Comparison of ENCODE assay signal across 1 cellular context in the genomic region with DNA sequence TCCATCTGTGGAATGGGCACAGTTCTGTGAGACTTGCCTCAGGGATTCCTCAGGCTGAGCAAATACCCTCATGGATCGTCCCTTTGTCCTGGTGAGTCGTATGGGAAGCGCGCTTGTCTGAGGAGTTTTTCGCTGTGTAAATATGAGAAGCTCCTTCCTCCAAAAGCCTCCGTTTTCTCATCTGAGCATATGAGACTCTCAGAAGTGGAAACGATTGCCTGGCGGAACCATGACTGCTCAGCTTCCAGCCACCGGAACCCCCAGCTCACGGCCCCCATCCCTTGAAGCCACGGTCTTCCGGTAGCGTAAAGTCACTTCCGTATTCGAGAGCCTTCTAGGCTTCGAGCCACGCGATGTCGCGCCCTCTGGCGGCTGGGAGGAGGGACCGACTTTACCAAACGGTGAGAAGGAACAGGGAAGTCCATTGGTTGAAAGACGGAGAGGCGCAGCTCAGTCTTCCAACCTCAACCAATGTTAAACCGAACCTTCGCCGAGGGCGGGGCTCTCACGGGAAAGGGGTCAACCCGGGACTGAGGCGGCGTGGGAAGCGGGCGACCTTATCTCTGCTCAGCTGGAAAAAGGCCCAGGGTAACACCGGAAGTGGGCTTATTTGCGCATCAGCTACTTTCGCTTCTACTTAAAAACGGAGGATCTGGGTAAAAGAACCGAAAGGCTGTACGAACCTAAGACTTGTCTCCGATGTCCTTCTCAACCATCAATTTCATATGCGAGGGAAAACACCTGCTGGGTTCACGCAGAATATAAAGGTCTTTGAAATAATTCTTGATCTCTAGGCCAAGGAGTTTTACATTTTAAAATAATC.
TF ChIP-seq lines count a peak whose summit lies in the region.

No MANE protein-coding gene starts in this region.

TF ChIP-seq in K562, 482 proteins besides CTCF, POLR2A, EP300 and RAD21 (continued from another document and continues in another):
- TF ChIP-seq, protein P1, sequence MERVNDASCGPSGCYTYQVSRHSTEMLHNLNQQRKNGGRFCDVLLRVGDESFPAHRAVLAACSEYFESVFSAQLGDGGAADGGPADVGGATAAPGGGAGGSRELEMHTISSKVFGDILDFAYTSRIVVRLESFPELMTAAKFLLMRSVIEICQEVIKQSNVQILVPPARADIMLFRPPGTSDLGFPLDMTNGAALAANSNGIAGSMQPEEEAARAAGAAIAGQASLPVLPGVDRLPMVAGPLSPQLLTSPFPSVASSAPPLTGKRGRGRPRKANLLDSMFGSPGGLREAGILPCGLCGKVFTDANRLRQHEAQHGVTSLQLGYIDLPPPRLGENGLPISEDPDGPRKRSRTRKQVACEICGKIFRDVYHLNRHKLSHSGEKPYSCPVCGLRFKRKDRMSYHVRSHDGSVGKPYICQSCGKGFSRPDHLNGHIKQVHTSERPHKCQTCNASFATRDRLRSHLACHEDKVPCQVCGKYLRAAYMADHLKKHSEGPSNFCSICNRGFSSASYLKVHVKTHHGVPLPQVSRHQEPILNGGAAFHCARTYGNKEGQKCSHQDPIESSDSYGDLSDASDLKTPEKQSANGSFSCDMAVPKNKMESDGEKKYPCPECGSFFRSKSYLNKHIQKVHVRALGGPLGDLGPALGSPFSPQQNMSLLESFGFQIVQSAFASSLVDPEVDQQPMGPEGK (CRISPR knock-in tag; IDR thresholded peaks at IDR 0.05; ENCODE audit: borderline replicate concordance) = peak; percentile 67; the same call in 1 of the 2 replicates
- TF ChIP-seq ZNF444 (CRISPR knock-in tag; IDR thresholded peaks at IDR 0.05) = no peak
- TF ChIP-seq, protein P2, sequence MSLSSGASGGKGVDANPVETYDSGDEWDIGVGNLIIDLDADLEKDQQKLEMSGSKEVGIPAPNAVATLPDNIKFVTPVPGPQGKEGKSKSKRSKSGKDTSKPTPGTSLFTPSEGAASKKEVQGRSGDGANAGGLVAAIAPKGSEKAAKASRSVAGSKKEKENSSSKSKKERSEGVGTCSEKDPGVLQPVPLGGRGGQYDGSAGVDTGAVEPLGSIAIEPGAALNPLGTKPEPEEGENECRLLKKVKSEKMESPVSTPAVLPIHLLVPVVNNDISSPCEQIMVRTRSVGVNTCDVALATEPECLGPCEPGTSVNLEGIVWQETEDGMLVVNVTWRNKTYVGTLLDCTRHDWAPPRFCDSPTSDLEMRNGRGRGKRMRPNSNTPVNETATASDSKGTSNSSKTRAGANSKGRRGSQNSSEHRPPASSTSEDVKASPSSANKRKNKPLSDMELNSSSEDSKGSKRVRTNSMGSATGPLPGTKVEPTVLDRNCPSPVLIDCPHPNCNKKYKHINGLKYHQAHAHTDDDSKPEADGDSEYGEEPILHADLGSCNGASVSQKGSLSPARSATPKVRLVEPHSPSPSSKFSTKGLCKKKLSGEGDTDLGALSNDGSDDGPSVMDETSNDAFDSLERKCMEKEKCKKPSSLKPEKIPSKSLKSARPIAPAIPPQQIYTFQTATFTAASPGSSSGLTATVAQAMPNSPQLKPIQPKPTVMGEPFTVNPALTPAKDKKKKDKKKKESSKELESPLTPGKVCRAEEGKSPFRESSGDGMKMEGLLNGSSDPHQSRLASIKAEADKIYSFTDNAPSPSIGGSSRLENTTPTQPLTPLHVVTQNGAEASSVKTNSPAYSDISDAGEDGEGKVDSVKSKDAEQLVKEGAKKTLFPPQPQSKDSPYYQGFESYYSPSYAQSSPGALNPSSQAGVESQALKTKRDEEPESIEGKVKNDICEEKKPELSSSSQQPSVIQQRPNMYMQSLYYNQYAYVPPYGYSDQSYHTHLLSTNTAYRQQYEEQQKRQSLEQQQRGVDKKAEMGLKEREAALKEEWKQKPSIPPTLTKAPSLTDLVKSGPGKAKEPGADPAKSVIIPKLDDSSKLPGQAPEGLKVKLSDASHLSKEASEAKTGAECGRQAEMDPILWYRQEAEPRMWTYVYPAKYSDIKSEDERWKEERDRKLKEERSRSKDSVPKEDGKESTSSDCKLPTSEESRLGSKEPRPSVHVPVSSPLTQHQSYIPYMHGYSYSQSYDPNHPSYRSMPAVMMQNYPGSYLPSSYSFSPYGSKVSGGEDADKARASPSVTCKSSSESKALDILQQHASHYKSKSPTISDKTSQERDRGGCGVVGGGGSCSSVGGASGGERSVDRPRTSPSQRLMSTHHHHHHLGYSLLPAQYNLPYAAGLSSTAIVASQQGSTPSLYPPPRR (CRISPR knock-in tag; IDR thresholded peaks at IDR 0.05; ENCODE audit: borderline replicate concordance) = no peak
- peak; percentile 64 to 72 for TF ChIP-seq NRF1 (conservative IDR thresholded peaks at IDR 0.05 in 1 of 2, IDR thresholded peaks at IDR 0.05 in 1 of 2)
- TF ChIP-seq ZNF311 (CRISPR knock-in tag; IDR thresholded peaks at IDR 0.05) = no peak
- no peak for TF ChIP-seq COPS2 (conservative IDR thresholded peaks at IDR 0.05)
- TF ChIP-seq ARID2 (IDR thresholded peaks at IDR 0.05) = no peak
- TF ChIP-seq, protein P3, sequence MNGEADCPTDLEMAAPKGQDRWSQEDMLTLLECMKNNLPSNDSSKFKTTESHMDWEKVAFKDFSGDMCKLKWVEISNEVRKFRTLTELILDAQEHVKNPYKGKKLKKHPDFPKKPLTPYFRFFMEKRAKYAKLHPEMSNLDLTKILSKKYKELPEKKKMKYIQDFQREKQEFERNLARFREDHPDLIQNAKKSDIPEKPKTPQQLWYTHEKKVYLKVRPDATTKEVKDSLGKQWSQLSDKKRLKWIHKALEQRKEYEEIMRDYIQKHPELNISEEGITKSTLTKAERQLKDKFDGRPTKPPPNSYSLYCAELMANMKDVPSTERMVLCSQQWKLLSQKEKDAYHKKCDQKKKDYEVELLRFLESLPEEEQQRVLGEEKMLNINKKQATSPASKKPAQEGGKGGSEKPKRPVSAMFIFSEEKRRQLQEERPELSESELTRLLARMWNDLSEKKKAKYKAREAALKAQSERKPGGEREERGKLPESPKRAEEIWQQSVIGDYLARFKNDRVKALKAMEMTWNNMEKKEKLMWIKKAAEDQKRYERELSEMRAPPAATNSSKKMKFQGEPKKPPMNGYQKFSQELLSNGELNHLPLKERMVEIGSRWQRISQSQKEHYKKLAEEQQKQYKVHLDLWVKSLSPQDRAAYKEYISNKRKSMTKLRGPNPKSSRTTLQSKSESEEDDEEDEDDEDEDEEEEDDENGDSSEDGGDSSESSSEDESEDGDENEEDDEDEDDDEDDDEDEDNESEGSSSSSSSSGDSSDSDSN (IDR thresholded peaks at IDR 0.05; ENCODE audit: borderline replicate concordance in 1 of 2, low read depth in 2 of 2, low read length in 2 of 2) = no peak
- TF ChIP-seq JUND (IDR thresholded peaks at IDR 0.05; ENCODE audit: borderline replicate concordance, low read depth, low read length) = peak; percentile 80
- no peak; the same call in 2 of the 3 replicates for TF ChIP-seq JUND (tag; IDR thresholded peaks at IDR 0.05; ENCODE audit: borderline replicate concordance, low read depth, low read length)
- no peak for TF ChIP-seq GTF2F1 (IDR thresholded peaks at IDR 0.05; ENCODE audit: low read depth, low read length)
- TF ChIP-seq, protein P4, sequence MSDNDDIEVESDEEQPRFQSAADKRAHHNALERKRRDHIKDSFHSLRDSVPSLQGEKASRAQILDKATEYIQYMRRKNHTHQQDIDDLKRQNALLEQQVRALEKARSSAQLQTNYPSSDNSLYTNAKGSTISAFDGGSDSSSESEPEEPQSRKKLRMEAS (CRISPR knock-in tag; IDR thresholded peaks at IDR 0.05) = peak; percentile 43
- peak; percentile 52 for TF ChIP-seq POLR2B (IDR thresholded peaks at IDR 0.05; ENCODE audit: low read depth, partially characterized antibody)
- TF ChIP-seq ZNF507 (tag; conservative IDR thresholded peaks at IDR 0.05) = no peak
- peak; percentile 17; the same call in 1 of the 2 replicates for TF ChIP-seq ZNF24 (IDR thresholded peaks at IDR 0.05)
- TF ChIP-seq ZNF316 (IDR thresholded peaks at IDR 0.05) = peak; percentile 25; the same call in 1 of the 2 replicates
- TF ChIP-seq, protein P5, sequence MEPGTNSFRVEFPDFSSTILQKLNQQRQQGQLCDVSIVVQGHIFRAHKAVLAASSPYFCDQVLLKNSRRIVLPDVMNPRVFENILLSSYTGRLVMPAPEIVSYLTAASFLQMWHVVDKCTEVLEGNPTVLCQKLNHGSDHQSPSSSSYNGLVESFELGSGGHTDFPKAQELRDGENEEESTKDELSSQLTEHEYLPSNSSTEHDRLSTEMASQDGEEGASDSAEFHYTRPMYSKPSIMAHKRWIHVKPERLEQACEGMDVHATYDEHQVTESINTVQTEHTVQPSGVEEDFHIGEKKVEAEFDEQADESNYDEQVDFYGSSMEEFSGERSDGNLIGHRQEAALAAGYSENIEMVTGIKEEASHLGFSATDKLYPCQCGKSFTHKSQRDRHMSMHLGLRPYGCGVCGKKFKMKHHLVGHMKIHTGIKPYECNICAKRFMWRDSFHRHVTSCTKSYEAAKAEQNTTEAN (CRISPR knock-in tag; IDR thresholded peaks at IDR 0.05) = no peak
- TF ChIP-seq, protein P6, sequence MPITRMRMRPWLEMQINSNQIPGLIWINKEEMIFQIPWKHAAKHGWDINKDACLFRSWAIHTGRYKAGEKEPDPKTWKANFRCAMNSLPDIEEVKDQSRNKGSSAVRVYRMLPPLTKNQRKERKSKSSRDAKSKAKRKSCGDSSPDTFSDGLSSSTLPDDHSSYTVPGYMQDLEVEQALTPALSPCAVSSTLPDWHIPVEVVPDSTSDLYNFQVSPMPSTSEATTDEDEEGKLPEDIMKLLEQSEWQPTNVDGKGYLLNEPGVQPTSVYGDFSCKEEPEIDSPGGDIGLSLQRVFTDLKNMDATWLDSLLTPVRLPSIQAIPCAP (CRISPR knock-in tag; IDR thresholded peaks at IDR 0.05; ENCODE audit: borderline replicate concordance) = no peak
- no peak for TF ChIP-seq ZC3H11A (IDR thresholded peaks at IDR 0.05; ENCODE audit: low read depth, low read length)
- no peak for TF ChIP-seq ZNF431 (CRISPR knock-in tag; IDR thresholded peaks at IDR 0.05)
- TF ChIP-seq ZNF57 (CRISPR knock-in tag; IDR thresholded peaks at IDR 0.05) = no peak
- peak; percentile 67 for TF ChIP-seq TAF1 (IDR thresholded peaks at IDR 0.05; ENCODE audit: control insufficient read depth, extremely low read depth, insufficient read depth, low read length, severe bottlenecking)
- TF ChIP-seq TCF3 (CRISPR knock-in tag; IDR thresholded peaks at IDR 0.05) = no peak
- no peak for TF ChIP-seq BRD9 (IDR thresholded peaks at IDR 0.05; ENCODE audit: low read depth, partially characterized antibody)
- TF ChIP-seq, protein P7, sequence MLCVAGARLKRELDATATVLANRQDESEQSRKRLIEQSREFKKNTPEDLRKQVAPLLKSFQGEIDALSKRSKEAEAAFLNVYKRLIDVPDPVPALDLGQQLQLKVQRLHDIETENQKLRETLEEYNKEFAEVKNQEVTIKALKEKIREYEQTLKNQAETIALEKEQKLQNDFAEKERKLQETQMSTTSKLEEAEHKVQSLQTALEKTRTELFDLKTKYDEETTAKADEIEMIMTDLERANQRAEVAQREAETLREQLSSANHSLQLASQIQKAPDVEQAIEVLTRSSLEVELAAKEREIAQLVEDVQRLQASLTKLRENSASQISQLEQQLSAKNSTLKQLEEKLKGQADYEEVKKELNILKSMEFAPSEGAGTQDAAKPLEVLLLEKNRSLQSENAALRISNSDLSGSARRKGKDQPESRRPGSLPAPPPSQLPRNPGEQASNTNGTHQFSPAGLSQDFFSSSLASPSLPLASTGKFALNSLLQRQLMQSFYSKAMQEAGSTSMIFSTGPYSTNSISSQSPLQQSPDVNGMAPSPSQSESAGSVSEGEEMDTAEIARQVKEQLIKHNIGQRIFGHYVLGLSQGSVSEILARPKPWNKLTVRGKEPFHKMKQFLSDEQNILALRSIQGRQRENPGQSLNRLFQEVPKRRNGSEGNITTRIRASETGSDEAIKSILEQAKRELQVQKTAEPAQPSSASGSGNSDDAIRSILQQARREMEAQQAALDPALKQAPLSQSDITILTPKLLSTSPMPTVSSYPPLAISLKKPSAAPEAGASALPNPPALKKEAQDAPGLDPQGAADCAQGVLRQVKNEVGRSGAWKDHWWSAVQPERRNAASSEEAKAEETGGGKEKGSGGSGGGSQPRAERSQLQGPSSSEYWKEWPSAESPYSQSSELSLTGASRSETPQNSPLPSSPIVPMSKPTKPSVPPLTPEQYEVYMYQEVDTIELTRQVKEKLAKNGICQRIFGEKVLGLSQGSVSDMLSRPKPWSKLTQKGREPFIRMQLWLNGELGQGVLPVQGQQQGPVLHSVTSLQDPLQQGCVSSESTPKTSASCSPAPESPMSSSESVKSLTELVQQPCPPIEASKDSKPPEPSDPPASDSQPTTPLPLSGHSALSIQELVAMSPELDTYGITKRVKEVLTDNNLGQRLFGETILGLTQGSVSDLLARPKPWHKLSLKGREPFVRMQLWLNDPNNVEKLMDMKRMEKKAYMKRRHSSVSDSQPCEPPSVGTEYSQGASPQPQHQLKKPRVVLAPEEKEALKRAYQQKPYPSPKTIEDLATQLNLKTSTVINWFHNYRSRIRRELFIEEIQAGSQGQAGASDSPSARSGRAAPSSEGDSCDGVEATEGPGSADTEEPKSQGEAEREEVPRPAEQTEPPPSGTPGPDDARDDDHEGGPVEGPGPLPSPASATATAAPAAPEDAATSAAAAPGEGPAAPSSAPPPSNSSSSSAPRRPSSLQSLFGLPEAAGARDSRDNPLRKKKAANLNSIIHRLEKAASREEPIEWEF (CRISPR knock-in tag; IDR thresholded peaks at IDR 0.05) = no peak
- TF ChIP-seq ZNF77 (CRISPR knock-in tag; IDR thresholded peaks at IDR 0.05) = no peak
- TF ChIP-seq ZNF224 (CRISPR knock-in tag; IDR thresholded peaks at IDR 0.05) = no peak
- no peak for TF ChIP-seq ZNF217 (CRISPR knock-in tag; IDR thresholded peaks at IDR 0.05)
- TF ChIP-seq MAZ (CRISPR knock-in tag; conservative IDR thresholded peaks at IDR 0.05 in 1 of 2, IDR thresholded peaks at IDR 0.05 in 1 of 2) = peak; percentile 87 to 93
- peak; percentile 79 for TF ChIP-seq POLR2G (IDR thresholded peaks at IDR 0.05; ENCODE audit: low read depth, low read length)
- TF ChIP-seq RBM25 (IDR thresholded peaks at IDR 0.05; ENCODE audit: low read depth, low read length, severe bottlenecking) = peak; percentile 73
- no peak for TF ChIP-seq CREBBP (IDR thresholded peaks at IDR 0.05; ENCODE audit: low read depth, low read length)
- TF ChIP-seq ADNP (tag; IDR thresholded peaks at IDR 0.05) = no peak; the same call in 1 of the 2 replicates
- TF ChIP-seq BRD4 (IDR thresholded peaks at IDR 0.05) = no peak; the same call in 1 of the 2 replicates
- TF ChIP-seq MCM7 (IDR thresholded peaks at IDR 0.05) = no peak
- TF ChIP-seq STAG1 (CRISPR knock-in tag; IDR thresholded peaks at IDR 0.05; ENCODE audit: borderline replicate concordance) = no peak
- peak; percentile 87 for TF ChIP-seq DIDO1 (tag; IDR thresholded peaks at IDR 0.05; ENCODE audit: low read depth)
- TF ChIP-seq RFX1 (IDR thresholded peaks at IDR 0.05) = no peak
- peak; percentile 78 for TF ChIP-seq ELF4 (CRISPR knock-in tag; IDR thresholded peaks at IDR 0.05)
- TF ChIP-seq, protein P8, sequence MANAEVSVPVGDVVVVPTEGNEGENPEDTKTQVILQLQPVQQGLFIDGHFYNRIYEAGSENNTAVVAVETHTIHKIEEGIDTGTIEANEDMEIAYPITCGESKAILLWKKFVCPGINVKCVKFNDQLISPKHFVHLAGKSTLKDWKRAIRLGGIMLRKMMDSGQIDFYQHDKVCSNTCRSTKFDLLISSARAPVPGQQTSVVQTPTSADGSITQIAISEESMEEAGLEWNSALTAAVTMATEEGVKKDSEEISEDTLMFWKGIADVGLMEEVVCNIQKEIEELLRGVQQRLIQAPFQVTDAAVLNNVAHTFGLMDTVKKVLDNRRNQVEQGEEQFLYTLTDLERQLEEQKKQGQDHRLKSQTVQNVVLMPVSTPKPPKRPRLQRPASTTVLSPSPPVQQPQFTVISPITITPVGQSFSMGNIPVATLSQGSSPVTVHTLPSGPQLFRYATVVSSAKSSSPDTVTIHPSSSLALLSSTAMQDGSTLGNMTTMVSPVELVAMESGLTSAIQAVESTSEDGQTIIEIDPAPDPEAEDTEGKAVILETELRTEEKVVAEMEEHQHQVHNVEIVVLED (CRISPR knock-in tag; IDR thresholded peaks at IDR 0.05) = peak; percentile 55; the same call in 1 of the 2 replicates
- no peak for TF ChIP-seq ZNF134 (CRISPR knock-in tag; conservative IDR thresholded peaks at IDR 0.05)
